19 cellular contexts compared by ENCODE assay signal in genomic region chr13:20780318-20780717, GRCh38.
"Had no signal": no experiment of that assay in that cellular context is flagged by ENCODE, and none has a peak within 500 bp of the region (broad histone marks: within the 10 kb centered on the region; RNA-seq: fewer than 3 reads in every experiment).

No MANE protein-coding gene starts in this region.

- H3K27me3 ChIP-seq: heart right ventricle, pancreas, tibial artery, upper lobe of left lung, uterus had no signal

- H3K4me1 ChIP-seq: heart right ventricle, pancreas, tibial artery, upper lobe of left lung, uterus had no signal

- H3K4me1 Mint-ChIP-seq: mesothelial cell of epicardium, natural killer cell, neural crest cell had no signal

- H3K4me3 Mint-ChIP-seq: mesothelial cell of epicardium; natural killer cell; neural crest cell; stimulated activated naive CD8-positive, alpha-beta T cell treated with anti-CD3 and anti-CD28 coated beads, Interleukin-15, Interleukin-2, amounts not matched to agents 100 ng/mL and 50 ng/mL, for 24 hours had no signal

- DNase-seq: effector memory CD4-positive, alpha-beta T cell; heart right ventricle; hypothalamus; kidney glomerular epithelial cell; natural killer cell; nucleus accumbens; pancreas; right cardiac atrium; stimulated activated CD4-positive, alpha-beta T cell treated with anti-CD3 and anti-CD28 coated beads, Interleukin-2, amount 100 ng/mL, for 48 hours; tibial artery; upper lobe of left lung; uterus had no signal

- ATAC-seq: esophagus mucosa, heart right ventricle, left lobe of liver, natural killer cell, pancreas, right cardiac atrium had no signal

- H3K9me3 Mint-ChIP-seq: mesothelial cell of epicardium; natural killer cell; neural crest cell; stimulated activated naive CD8-positive, alpha-beta T cell treated with anti-CD3 and anti-CD28 coated beads, Interleukin-15, Interleukin-2, amounts not matched to agents 100 ng/mL and 50 ng/mL, for 24 hours had no signal

- H3K4me3 ChIP-seq: heart right ventricle, pancreas, smooth muscle cell, tibial artery, upper lobe of left lung, uterus had no signal

- H3K27me3 Mint-ChIP-seq: progenitor cell of endocrine pancreas; stimulated activated naive CD8-positive, alpha-beta T cell treated with anti-CD3 and anti-CD28 coated beads, Interleukin-15, Interleukin-2, amounts not matched to agents 100 ng/mL and 50 ng/mL, for 24 hours had no signal

- H3K36me3 ChIP-seq: uterus had no signal

- H3K9me3 ChIP-seq: heart right ventricle, pancreas, tibial artery, upper lobe of left lung, uterus had no signal

- H3K27ac Mint-ChIP-seq: mesothelial cell of epicardium; natural killer cell; progenitor cell of endocrine pancreas; stimulated activated naive CD8-positive, alpha-beta T cell treated with anti-CD3 and anti-CD28 coated beads, Interleukin-15, Interleukin-2, amounts not matched to agents 100 ng/mL and 50 ng/mL, for 24 hours had no signal

- H3K27ac ChIP-seq: heart right ventricle, pancreas, tibial artery, upper lobe of left lung, uterus had no signal
